19 cellular contexts compared by ENCODE assay signal in the genomic region with DNA sequence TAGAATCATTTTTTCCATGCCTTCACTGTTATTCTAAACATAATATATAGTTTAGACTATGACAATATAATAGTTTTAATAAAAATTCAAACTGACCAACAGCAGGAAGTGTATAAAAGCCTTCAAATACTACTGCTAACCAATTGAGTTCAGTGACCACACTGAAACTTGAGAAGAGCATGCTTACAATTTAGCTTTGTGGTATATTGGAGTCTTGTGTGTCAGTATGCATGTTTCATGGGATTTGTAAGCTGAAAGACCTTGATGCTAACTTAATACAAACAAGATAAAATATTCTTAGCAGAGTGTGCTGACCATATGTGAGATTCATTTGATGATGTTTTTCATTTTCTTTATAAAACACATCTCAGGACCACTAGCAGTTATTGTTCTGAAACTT.
"Had no signal": no experiment of that assay in that cellular context is flagged by ENCODE, and none has a peak within 500 bp of the region (broad histone marks: within the 10 kb centered on the region; RNA-seq: fewer than 3 reads in every experiment).

No MANE protein-coding gene starts in this region.

- ATAC-seq: activated CD4-positive, alpha-beta T cell treated with anti-CD3 and anti-CD28 coated beads for 36 hours; gastrocnemius medialis had no signal

- H3K36me3 ChIP-seq: breast epithelium, gastrocnemius medialis, left ventricle myocardium inferior, tibial nerve had no signal

- DNase-seq: activated CD4-positive, alpha-beta T cell treated with anti-CD3 and anti-CD28 coated beads for 36 hours; activated CD4-positive, alpha-beta T cell treated with anti-CD3 and anti-CD28 coated beads, Interleukin-2, amount 50 U/mL, for 48 hours; activated naive CD4-positive, alpha-beta T cell; activated naive CD8-positive, alpha-beta T cell treated with anti-CD3 and anti-CD28 coated beads for 36 hours; anterior cingulate cortex; cerebellar nuclear complex; dorsolateral prefrontal cortex; gastrocnemius medialis; head of caudate nucleus; left ventricle myocardium inferior; stimulated activated CD4-positive, alpha-beta T cell treated with anti-CD3 and anti-CD28 coated beads, Interleukin-12 subunit alpha, Interleukin-12 subunit beta, amount 100 ng/mL, for 4 hours; stimulated activated CD4-positive, alpha-beta T cell treated with anti-CD3 and anti-CD28 coated beads, Interleukin-2, amount 100 ng/mL, for 24 hours; stimulated activated naive CD4-positive, alpha-beta T cell treated with Interleukin-2 at 50 U/mL for 16 hours had no signal

- H3K9me3 Mint-ChIP-seq: activated naive CD8-positive, alpha-beta T cell treated with anti-CD3 and anti-CD28 coated beads for 36 hours; T-helper 2 cell treated with Interferon-gamma antibody and Interleukin-4, amounts not matched to agents 5 μg/mL and 100 μg/mL, for 36 hours had no signal

- FAIRE-seq: TTC549, urothelium cell line had no signal

- H3K27ac ChIP-seq: breast epithelium, dorsolateral prefrontal cortex, gastrocnemius medialis, left ventricle myocardium inferior, tibial nerve had no signal

- H3K27me3 ChIP-seq: breast epithelium, gastrocnemius medialis, tibial nerve had no signal

- H3K27me3 Mint-ChIP-seq: activated CD4-positive, alpha-beta T cell treated with anti-CD3 and anti-CD28 coated beads for 36 hours; activated naive CD8-positive, alpha-beta T cell treated with anti-CD3 and anti-CD28 coated beads for 36 hours; progenitor cell of endocrine pancreas had no signal

- H3K36me3 Mint-ChIP-seq: activated naive CD8-positive, alpha-beta T cell treated with anti-CD3 and anti-CD28 coated beads for 36 hours had no signal

- H3K4me3 ChIP-seq: breast epithelium, dorsolateral prefrontal cortex, gastrocnemius medialis, left ventricle myocardium inferior, tibial nerve had no signal

- H3K27ac Mint-ChIP-seq: activated CD4-positive, alpha-beta T cell treated with anti-CD3 and anti-CD28 coated beads for 36 hours; activated naive CD8-positive, alpha-beta T cell treated with anti-CD3 and anti-CD28 coated beads for 36 hours; progenitor cell of endocrine pancreas; T-helper 2 cell treated with Interferon-gamma antibody and Interleukin-4, amounts not matched to agents 5 μg/mL and 100 μg/mL, for 36 hours had no signal

- H3K4me1 ChIP-seq: breast epithelium, left ventricle myocardium inferior, tibial nerve had no signal

- H3K9me3 ChIP-seq: breast epithelium, gastrocnemius medialis, left ventricle myocardium inferior, tibial nerve had no signal

- H3K4me3 Mint-ChIP-seq: activated CD4-positive, alpha-beta T cell treated with anti-CD3 and anti-CD28 coated beads for 36 hours; activated naive CD8-positive, alpha-beta T cell treated with anti-CD3 and anti-CD28 coated beads for 36 hours; T-helper 2 cell treated with Interferon-gamma antibody and Interleukin-4, amounts not matched to agents 5 μg/mL and 100 μg/mL, for 36 hours had no signal

- H3K4me1 Mint-ChIP-seq: activated CD4-positive, alpha-beta T cell treated with anti-CD3 and anti-CD28 coated beads for 36 hours; activated naive CD8-positive, alpha-beta T cell treated with anti-CD3 and anti-CD28 coated beads for 36 hours had no signal
